12 cellular contexts compared by ENCODE assay signal in the genomic region with DNA sequence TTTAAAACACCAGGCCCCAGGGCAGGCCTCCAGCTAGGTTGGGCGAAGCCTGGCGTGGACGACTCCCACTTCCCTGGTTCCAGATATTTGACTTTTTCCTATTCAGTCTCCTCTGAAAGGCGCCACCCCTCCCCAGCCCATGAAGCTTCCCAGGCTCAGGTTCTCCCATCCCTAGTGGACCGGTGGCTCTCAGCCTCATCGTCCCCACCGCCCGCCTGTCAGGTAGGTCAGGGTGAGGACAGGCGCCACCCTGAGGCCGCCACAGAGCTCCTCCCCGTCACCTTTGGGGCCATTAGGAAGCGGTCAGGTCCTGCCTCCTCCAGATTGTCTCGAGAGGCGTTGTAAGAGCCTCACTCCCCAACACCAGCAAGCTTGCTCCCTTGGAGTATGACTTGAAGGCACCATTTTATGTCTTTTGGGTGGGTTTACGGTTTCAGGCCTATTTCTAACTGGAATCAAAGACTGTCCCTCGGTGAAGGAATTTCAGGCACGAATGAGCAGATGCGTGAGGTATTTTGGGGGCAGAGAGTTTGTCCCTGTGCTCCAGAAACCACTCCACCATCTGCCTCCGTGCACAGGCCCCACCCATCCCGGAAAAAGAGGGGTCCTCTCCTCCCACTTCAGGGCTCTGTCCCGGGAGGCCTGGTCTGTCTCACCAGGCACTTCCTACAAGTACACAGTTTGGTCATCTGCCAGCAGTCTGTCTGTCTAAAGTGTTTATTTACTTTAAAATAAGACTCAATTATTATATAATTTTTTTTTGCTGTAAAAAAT. TPM values are rescaled to one million over a fixed set of nuclear protein-coding genes. Genes with fewer than 3 reads are reported as not detected.
DNase-seq lines count a peak whose midpoint lies in the region; ATAC-seq and TF ChIP-seq lines count a peak whose summit lies in the region.
"Had no signal": no experiment of that assay in that cellular context is flagged by ENCODE, and none has a peak within 500 bp of the region (broad histone marks: within the 10 kb centered on the region; RNA-seq: fewer than 3 reads in every experiment).

No MANE protein-coding gene starts in this region.

- TF ChIP-seq CTCF in SK-N-SH (IDR thresholded peaks at IDR 0.05) (no peak), fibroblast of the aortic adventitia (IDR thresholded peaks at IDR 0.05; ENCODE audit: insufficient read depth, low read length) (no peak)

- no peak overlapping the region for H2AFZ ChIP-seq in SK-N-SH (ENCODE audit: low read depth)

- POLR2A ChIA-PET in SK-N-SH (lab: Yijun Ruan, JAX), result no interaction called here

- H3K4me3 Mint-ChIP-seq in activated naive CD4-positive, alpha-beta T cell treated with anti-CD3 and anti-CD28 coated beads, Interleukin-2, amount 10 ng/mL, durations not matched to agents 7 days and 5 days, result no peak overlapping the region
- no peak overlapping the region for H3K4me3 Mint-ChIP-seq in activated T-cell treated with anti-CD3 and anti-CD28 coated beads, Interleukin-2, amount 50 U/mL, for 72 hours
- H3K4me3 Mint-ChIP-seq: CD4-positive, CD25-positive, alpha-beta regulatory T cell had no signal

- peak overlapping the region in 9 of 11 experiments; percentile 58 to 84 (median 71); a peak in 19 of 22 replicates for H3K4me2 ChIP-seq in BLaER1 treated with 17β-estradiol and CSF1 and Interleukin-3, amounts not matched to agents 10 nM and 100 nM
- no peak overlapping the region; the same call in 1 of the 2 replicates for H3K4me2 ChIP-seq in SK-N-SH

- peaks cover 32 to 82% (median 59%) of the 10 kb centered on the region in 10 experiments for H3K4me1 ChIP-seq in BLaER1 treated with 17β-estradiol and CSF1 and Interleukin-3, amounts not matched to agents 10 nM and 100 nM
- peaks cover 13 to 21% of the 10 kb centered on the region in 2 experiments; a peak in 3 of 4 replicates for H3K4me1 ChIP-seq in SK-N-SH (ENCODE audit: control insufficient read depth in 1 of 2, insufficient read depth in 2 of 2, low read depth in 1 of 2, low read length in 1 of 2)
- peaks cover 29% of the 10 kb centered on the region for H3K4me1 ChIP-seq in mesodermal cell (ENCODE audit: control insufficient read depth, insufficient read depth, low read length, poor library complexity, severe bottlenecking)

- WGBS in SK-N-SH (ENCODE audit: low lambda C conversion rate), result 76% methylated on average over 21 of the region's 21 CpGs
- WGBS in mesodermal cell (ENCODE audit: insufficient coverage in 2 of 2), 2 experiments, result 69 to 73% methylated on average over 14 to 15 of the region's 21 CpGs

- CTCF ChIA-PET in SK-N-SH (lab: Yijun Ruan, JAX), result interaction anchor here (0.9 to 16.7 kb wide), 9 partner anchors 9 to 645 kb away, joined by 3 to 368 read pairs (median 9); no protein-coding TSS in a partner anchor
- CTCF ChIA-PET in activated naive CD4-positive, alpha-beta T cell treated with anti-CD3 and anti-CD28 coated beads, Interleukin-2, amount 10 ng/mL, durations not matched to agents 7 days and 5 days (lab: Charles Lee), result interaction anchor here (2.1 to 6.7 kb wide), 2 partner anchors 9 to 143 kb away, joined by 5 to 58 read pairs; no protein-coding TSS in a partner anchor

- H3K36me3 ChIP-seq in BLaER1 treated with 17β-estradiol and CSF1 and Interleukin-3, amounts not matched to agents 10 nM and 100 nM, result no peaks in the 10 kb centered on the region
- H3K36me3 ChIP-seq in SK-N-SH (replicated peaks in 1 of 2; ENCODE audit: control insufficient read depth in 1 of 2, insufficient read depth in 2 of 2, low read length in 1 of 2) (no peaks in the 10 kb centered on the region), mesodermal cell (ENCODE audit: control insufficient read depth, insufficient read depth, low read length) (peaks cover 8% of the 10 kb centered on the region)
- H3K36me3 ChIP-seq: Peyer's patch had no signal

- no peak overlapping the region for H3K27ac ChIP-seq in BLaER1 treated with 17β-estradiol and CSF1 and Interleukin-3, amounts not matched to agents 10 nM and 100 nM
- H3K27ac ChIP-seq in SK-N-SH (ENCODE audit: low read depth in 2 of 2, low read length in 1 of 2), result peak overlapping the region; percentile 44 to 51
- peak overlapping the region; percentile 10 for H3K27ac ChIP-seq in mesodermal cell (ENCODE audit: low read depth, low read length, severe bottlenecking)
- H3K27ac ChIP-seq: Peyer's patch had no signal

- 0 out of 2 replicates have a peak, but pooled peaks cover 4% of the 10 kb centered on the region for H3K79me2 ChIP-seq in SK-N-SH (ENCODE audit: insufficient read depth)

- no peak overlapping the region for H3K27ac Mint-ChIP-seq in activated naive CD4-positive, alpha-beta T cell treated with anti-CD3 and anti-CD28 coated beads, Interleukin-2, amount 10 ng/mL, durations not matched to agents 7 days and 5 days
- H3K27ac Mint-ChIP-seq in activated T-cell treated with anti-CD3 and anti-CD28 coated beads, Interleukin-2, amount 50 U/mL, for 72 hours, result no peak overlapping the region
- H3K27ac Mint-ChIP-seq: CD4-positive, CD25-positive, alpha-beta regulatory T cell had no signal

- ATAC-seq in HG03571 (IDR thresholded peaks at IDR 0.05; ENCODE audit: unreplicated experiment) (no peak), HG02623 (IDR thresholded peaks at IDR 0.05; ENCODE audit: unreplicated experiment) (no peak)
- no peak for ATAC-seq in activated T-cell treated with anti-CD3 and anti-CD28 coated beads, Interleukin-2, amount 50 U/mL, for 72 hours (replicated peaks in 1 of 2)

- peaks cover 0 to 82% (median 4%) of the 10 kb centered on the region in 11 experiments; a peak in 12 of 22 replicates for H3K27me3 ChIP-seq in BLaER1 treated with 17β-estradiol and CSF1 and Interleukin-3, amounts not matched to agents 10 nM and 100 nM
- no peaks in the 10 kb centered on the region for H3K27me3 ChIP-seq in SK-N-SH (ENCODE audit: insufficient read depth)
- H3K27me3 ChIP-seq: Peyer's patch had no signal

- H3K9me2 ChIP-seq in SK-N-SH, result no peaks in the 10 kb centered on the region

- peaks cover 5 to 100% (median 51%) of the 10 kb centered on the region in 11 experiments; a peak in 18 of 22 replicates for H4K20me1 ChIP-seq in BLaER1 treated with 17β-estradiol and CSF1 and Interleukin-3, amounts not matched to agents 10 nM and 100 nM
- peaks cover 3% of the 10 kb centered on the region; the same call in 1 of the 2 replicates for H4K20me1 ChIP-seq in SK-N-SH (ENCODE audit: insufficient read depth)

- H3K4me1 Mint-ChIP-seq in activated naive CD4-positive, alpha-beta T cell treated with anti-CD3 and anti-CD28 coated beads, Interleukin-2, amount 10 ng/mL, durations not matched to agents 7 days and 5 days, result peaks cover 18% of the 10 kb centered on the region
- H3K4me1 Mint-ChIP-seq in activated T-cell treated with anti-CD3 and anti-CD28 coated beads, Interleukin-2, amount 50 U/mL, for 72 hours (ENCODE audit: low read depth), result peaks cover 22% of the 10 kb centered on the region

- no peaks in the 10 kb centered on the region for H3F3A ChIP-seq in SK-N-SH (replicated peaks; ENCODE audit: insufficient read depth)

- H3K36me3 Mint-ChIP-seq in activated naive CD4-positive, alpha-beta T cell treated with anti-CD3 and anti-CD28 coated beads, Interleukin-2, amount 10 ng/mL, durations not matched to agents 7 days and 5 days, result no peaks in the 10 kb centered on the region
- H3K36me3 Mint-ChIP-seq in activated T-cell treated with anti-CD3 and anti-CD28 coated beads, Interleukin-2, amount 50 U/mL, for 72 hours (ENCODE audit: insufficient read depth in 2 of 2), result peaks cover 0 to 5% of the 10 kb centered on the region in 2 donors
- H3K36me3 Mint-ChIP-seq: CD4-positive, CD25-positive, alpha-beta regulatory T cell had no signal

- peak; percentile 60 for DNase-seq in SK-N-SH
- DNase-seq in fibroblast of the aortic adventitia (ENCODE audit: low read depth), result peak; percentile 47
- DNase-seq in activated naive CD4-positive, alpha-beta T cell treated with anti-CD3 and anti-CD28 coated beads, Interleukin-2, amount 10 ng/mL, durations not matched to agents 7 days and 5 days, result no peak
- DNase-seq in activated T-cell treated with anti-CD3 and anti-CD28 coated beads, Interleukin-2, amount 50 U/mL, for 72 hours, result no peak
- DNase-seq: CD4-positive, CD25-positive, alpha-beta regulatory T cell; cortex of kidney; NCI-H1694; Peyer's patch had no signal

- no peaks in the 10 kb centered on the region for H3K9me3 Mint-ChIP-seq in activated naive CD4-positive, alpha-beta T cell treated with anti-CD3 and anti-CD28 coated beads, Interleukin-2, amount 10 ng/mL, durations not matched to agents 7 days and 5 days
- H3K9me3 Mint-ChIP-seq in activated T-cell treated with anti-CD3 and anti-CD28 coated beads, Interleukin-2, amount 50 U/mL, for 72 hours, result no peaks in the 10 kb centered on the region

- peaks cover 85% of the 10 kb centered on the region for H3K27me3 Mint-ChIP-seq in activated naive CD4-positive, alpha-beta T cell treated with anti-CD3 and anti-CD28 coated beads, Interleukin-2, amount 10 ng/mL, durations not matched to agents 7 days and 5 days
- peaks cover 69% of the 10 kb centered on the region for H3K27me3 Mint-ChIP-seq in activated T-cell treated with anti-CD3 and anti-CD28 coated beads, Interleukin-2, amount 50 U/mL, for 72 hours (ENCODE audit: low read depth)

- peaks cover 0 to 7% (median 0%) of the 10 kb centered on the region in 11 experiments; a peak in 7 of 22 replicates for H3K9me3 ChIP-seq in BLaER1 treated with 17β-estradiol and CSF1 and Interleukin-3, amounts not matched to agents 10 nM and 100 nM (replicated peaks in 1 of 11)
- H3K9me3 ChIP-seq in SK-N-SH (no peaks in the 10 kb centered on the region), mesodermal cell (ENCODE audit: control insufficient read depth, low read length) (no peaks in the 10 kb centered on the region)
- H3K9me3 ChIP-seq: Peyer's patch had no signal

- no peak for TF ChIP-seq RAD21 in SK-N-SH (IDR thresholded peaks at IDR 0.05; ENCODE audit: low read length)

- TF ChIP-seq EP300 in SK-N-SH (IDR thresholded peaks at IDR 0.05; ENCODE audit: borderline replicate concordance in 1 of 2, low read depth in 1 of 2, low read length in 1 of 2), result no peak

- no peak overlapping the region; a peak in 1 of 20 replicates for H3K4me3 ChIP-seq in BLaER1 treated with 17β-estradiol and CSF1 and Interleukin-3, amounts not matched to agents 10 nM and 100 nM
- H3K4me3 ChIP-seq in SK-N-SH (ENCODE audit: low read depth in 2 of 2, low read length in 1 of 2) (no peak overlapping the region), fibroblast of the aortic adventitia (ENCODE audit: low read depth, low read length) (no peak overlapping the region), mesodermal cell (ENCODE audit: extremely low read depth, insufficient read depth, low read length, poor library complexity, severe bottlenecking) (no peak overlapping the region)
- H3K4me3 ChIP-seq: Peyer's patch had no signal

- peak overlapping the region in 3 of 11 experiments; percentile 5 to 40 (median 34); a peak in 2 of 22 replicates for H3K9ac ChIP-seq in BLaER1 treated with 17β-estradiol and CSF1 and Interleukin-3, amounts not matched to agents 10 nM and 100 nM
- no peak overlapping the region for H3K9ac ChIP-seq in SK-N-SH

RNA-seq across cellular contexts. Expression of gene TSPAN9, which starts 55.6 kb away (rescaled TPM):
- 34.9 and 40.1 TPM in 2 replicates for polyA plus RNA-seq in SK-N-SH (2012; rRNA removed)
- 22.9 and 33.7 TPM in 2 replicates for polyA plus RNA-seq in SK-N-SH (2012; cell fraction: cytosol; rRNA removed)
- polyA plus RNA-seq in SK-N-SH (2012; cell fraction: nucleus; rRNA removed), result 40.6 and 55.1 TPM in 2 replicates
- total RNA-seq in fibroblast of the aortic adventitia (ENCODE audit: low replicate concordance), result 8.1 and 19.4 TPM in 2 replicates
- polyA plus RNA-seq in mesodermal cell (2013, experiment 1 of 2), result 40.8 TPM
- 33.7 TPM for polyA plus RNA-seq in mesodermal cell (2013, experiment 2 of 2)
- total RNA-seq in activated T-cell treated with anti-CD3 and anti-CD28 coated beads, Interleukin-2, amount 50 U/mL, for 72 hours, result 1 to 10 TPM in 1 of 2 donors, under 1 TPM in 1; 0.58 to 1.2 TPM

Comparison
In these comparisons a context has a peak if more than half of its experiments do, and no peak if none do; other contexts are left out.
1. H3K27ac ChIP-seq: peak in SK-N-SH (2 of 2) and mesodermal cell (single experiment); none in BLaER1 treated with 17β-estradiol and CSF1 and Interleukin-3, amounts not matched to agents 10 nM and 100 nM (0 of 11).
2. DNase-seq: peak in SK-N-SH (single experiment) and fibroblast of the aortic adventitia (single experiment); none in activated naive CD4-positive, alpha-beta T cell treated with anti-CD3 and anti-CD28 coated beads, Interleukin-2, amount 10 ng/mL, durations not matched to agents 7 days and 5 days (single experiment) and activated T-cell treated with anti-CD3 and anti-CD28 coated beads, Interleukin-2, amount 50 U/mL, for 72 hours (0 of 2).